14 cellular contexts compared by ENCODE assay signal in the genomic region with DNA sequence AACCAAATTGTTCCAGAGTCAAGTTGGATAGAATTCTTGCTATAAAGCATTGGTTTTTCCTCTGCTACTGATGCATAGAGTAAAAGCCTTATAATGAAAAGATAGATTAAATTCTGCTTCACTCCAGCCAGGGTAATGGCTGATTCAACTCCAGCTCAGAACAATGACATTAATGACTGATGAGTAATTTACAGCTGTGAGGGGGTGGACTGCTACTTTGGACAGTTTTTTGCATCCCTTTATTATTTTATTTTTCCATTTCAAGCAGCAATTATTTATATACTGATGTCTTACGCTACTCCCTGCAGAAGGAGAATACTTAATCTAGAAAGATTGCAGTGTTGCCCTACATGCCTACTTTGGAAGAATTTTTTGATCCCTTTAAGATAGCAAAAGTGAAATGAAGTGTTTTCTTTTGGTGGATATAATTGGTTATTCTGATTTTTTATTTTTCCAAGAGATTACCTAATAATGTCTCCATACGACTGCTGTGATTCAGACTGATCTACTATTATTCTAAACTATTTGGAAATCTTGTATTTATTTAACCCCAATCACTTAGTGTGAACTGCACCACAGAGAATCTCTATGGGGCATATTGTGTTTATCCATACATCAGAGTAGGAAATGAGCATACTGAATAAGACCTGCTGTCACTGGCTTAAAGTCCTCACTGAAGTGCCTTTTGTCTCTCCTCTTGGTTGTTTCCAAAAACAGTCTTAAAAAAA.
A peak's percentile ranks its signal among the peaks of the same experiment; 100 is the strongest.
DNase-seq lines count a peak whose midpoint lies in the region; ATAC-seq and TF ChIP-seq lines count a peak whose summit lies in the region.
"Had no signal": no experiment of that assay in that cellular context is flagged by ENCODE, and none has a peak within 500 bp of the region (broad histone marks: within the 10 kb centered on the region; RNA-seq: fewer than 3 reads in every experiment).

No MANE protein-coding gene starts in this region.

- H3K9me3 Mint-ChIP-seq in chondrocyte (ENCODE audit: low read depth) = peaks cover 10% of the 10 kb centered on the region

- no peaks in the 10 kb centered on the region for H3K36me3 Mint-ChIP-seq in chondrocyte (ENCODE audit: low read depth)

- DNase-seq in Daoy (ENCODE audit: low read depth) (peak; percentile 36), NCI-H446 treated with DMSO at 0.1 percent for 48 hours (lab: John Stamatoyannopoulos, UW) (peak; percentile 10), chondrocyte (ENCODE audit: low spot score) (no peak), lung microvascular endothelial cell (ENCODE audit: low read depth in 2 of 2) (peak; percentile 38 to 51), NCI-H2107 (lab: John Stamatoyannopoulos, UW) (no peak), C1 segment of cervical spinal cord (lab: John Stamatoyannopoulos, UW) (no peak)
- DNase-seq: amniotic stem cell; NCI-H2029; NCI-H526 treated with DMSO at 0.1 percent for 48 hours; RPMI8226; stimulated activated CD4-positive, alpha-beta T cell treated with anti-CD3 and anti-CD28 coated beads, Interleukin-1b, Interleukin-23, amount 100 ng/mL, for 48 hours; transverse colon had no signal

- peak overlapping the region; percentile 55 for H3K27ac Mint-ChIP-seq in chondrocyte (ENCODE audit: unreplicated experiment)

- ATAC-seq in HG03342 (IDR thresholded peaks at IDR 0.05; ENCODE audit: unreplicated experiment) (no peak), GM21447 (IDR thresholded peaks at IDR 0.05; ENCODE audit: unreplicated experiment) (no peak)

- no peaks in the 10 kb centered on the region for H3K27me3 Mint-ChIP-seq in chondrocyte (ENCODE audit: low read depth)

- TF ChIP-seq CTCF in chondrocyte (IDR thresholded peaks at IDR 0.05) = no peak

- no peak overlapping the region for H3K4me3 Mint-ChIP-seq in chondrocyte (ENCODE audit: unreplicated experiment)

- peaks cover 10% of the 10 kb centered on the region for H3K4me1 Mint-ChIP-seq in chondrocyte (ENCODE audit: low read depth)

Comparison
In these comparisons a context has a peak if more than half of its experiments do, and no peak if none do; other contexts are left out.
1. DNase-seq: peak in Daoy (single experiment), NCI-H446 treated with DMSO at 0.1 percent for 48 hours (single experiment) and lung microvascular endothelial cell (2 of 2); none in chondrocyte (single experiment), NCI-H2107 (single experiment) and C1 segment of cervical spinal cord (0 of 14).